Comparison of ENCODE assay signal across 3 cellular contexts in genomic region chr12:18942669-18943068, GRCh38.
TF ChIP-seq lines count a peak whose summit lies in the region.

No MANE protein-coding gene starts in this region.

TF ChIP-seq in A549, 52 proteins besides CTCF, POLR2A, EP300 and RAD21:
- TF ChIP-seq MAFK (IDR thresholded peaks at IDR 0.05; ENCODE audit: partially characterized antibody) = peak; percentile 86
- no peak for TF ChIP-seq POLR2AphosphoS2 (conservative IDR thresholded peaks at IDR 0.05; ENCODE audit: low read length)
- TF ChIP-seq BHLHE40 (IDR thresholded peaks at IDR 0.05; ENCODE audit: low read depth, low read length) = no peak
- no peak for TF ChIP-seq EHMT2 (IDR thresholded peaks at IDR 0.05; ENCODE audit: low read depth)
- TF ChIP-seq FOSL2 (IDR thresholded peaks at IDR 0.05) = no peak
- no peak for TF ChIP-seq FOSL2 (CRISPR knock-in tag; IDR thresholded peaks at IDR 0.05)

TF ChIP-seq in IMR-90, 13 proteins besides CTCF, POLR2A, EP300 and RAD21:
- TF ChIP-seq CEBPB (IDR thresholded peaks at IDR 0.05; ENCODE audit: low read depth, low read length) (no peak), BHLHE40 (IDR thresholded peaks at IDR 0.05; ENCODE audit: low read depth, low read length) (no peak), MAFK (IDR thresholded peaks at IDR 0.05; ENCODE audit: low read depth, low read length) (peak; percentile 76), MXI1 (IDR thresholded peaks at IDR 0.05; ENCODE audit: borderline replicate concordance, low read depth, low read length) (no peak), RFX5 (IDR thresholded peaks at IDR 0.05; ENCODE audit: low read depth, low read length) (no peak), FOS (IDR thresholded peaks at IDR 0.05; ENCODE audit: low read depth, low read length) (no peak), NFE2L2 (IDR thresholded peaks at IDR 0.05; ENCODE audit: low read depth, low read length) (no peak)
- TF ChIP-seq, protein P1, sequence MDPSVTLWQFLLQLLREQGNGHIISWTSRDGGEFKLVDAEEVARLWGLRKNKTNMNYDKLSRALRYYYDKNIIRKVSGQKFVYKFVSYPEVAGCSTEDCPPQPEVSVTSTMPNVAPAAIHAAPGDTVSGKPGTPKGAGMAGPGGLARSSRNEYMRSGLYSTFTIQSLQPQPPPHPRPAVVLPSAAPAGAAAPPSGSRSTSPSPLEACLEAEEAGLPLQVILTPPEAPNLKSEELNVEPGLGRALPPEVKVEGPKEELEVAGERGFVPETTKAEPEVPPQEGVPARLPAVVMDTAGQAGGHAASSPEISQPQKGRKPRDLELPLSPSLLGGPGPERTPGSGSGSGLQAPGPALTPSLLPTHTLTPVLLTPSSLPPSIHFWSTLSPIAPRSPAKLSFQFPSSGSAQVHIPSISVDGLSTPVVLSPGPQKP (IDR thresholded peaks at IDR 0.05; ENCODE audit: borderline replicate concordance, low read depth, low read length) = no peak

TF ChIP-seq in H1, 55 proteins besides CTCF, POLR2A, EP300 and RAD21:
- TF ChIP-seq GABPA (IDR thresholded peaks at IDR 0.05; ENCODE audit: borderline replicate concordance, insufficient read depth, low read length) = no peak
